ENCODE assay signal across 8 cellular contexts in genomic region chr19:23762884-23763711, GRCh38. TPM values are rescaled to one million over a fixed set of nuclear protein-coding genes. Genes with fewer than 3 reads are reported as not detected.
DNase-seq lines count a peak whose midpoint lies in the region; ATAC-seq and TF ChIP-seq lines count a peak whose summit lies in the region.

No MANE protein-coding gene starts in this region.

- H3K4me2 ChIP-seq in H9 (ENCODE audit: insufficient read depth, insufficient read length, low read length), result peak overlapping the region; percentile 81

- H2AFZ ChIP-seq in H9 (ENCODE audit: low read length), result no peak overlapping the region

- H3K9me3 Mint-ChIP-seq in H9, result peaks cover 2 to 3% of the 10 kb centered on the region in 2 experiments; a peak in 2 of 5 replicates
- peaks cover 19% of the 10 kb centered on the region for H3K9me3 Mint-ChIP-seq in activated T-helper 1 cell treated with anti-CD3 and anti-CD28 coated beads, Interleukin-12 subunit alpha, Interleukin-12 subunit beta, Interleukin-2, Interleukin-4 antibody, amounts not matched to agents 30 ng/mL and 10 ng/mL and 1 ng/mL, durations not matched to agents 14 hours and 24 hours and 36 hours
- H3K9me3 Mint-ChIP-seq in naive thymus-derived CD8-positive, alpha-beta T cell, result peaks cover 0 to 8% (median 0%) of the 10 kb centered on the region in 9 donors
- no peaks in the 10 kb centered on the region for H3K9me3 Mint-ChIP-seq in stimulated activated effector memory CD8-positive, alpha-beta T cell treated with anti-CD3 and anti-CD28 coated beads, Interleukin-12 subunit alpha, Interleukin-12 subunit beta, amount 100 ng/mL, for 72 hours

- peaks cover 6% of the 10 kb centered on the region for H3K79me1 ChIP-seq in H9 (ENCODE audit: insufficient read depth, low read depth, low read length, poor library complexity, severe bottlenecking)

- no peaks in the 10 kb centered on the region for H4K20me1 ChIP-seq in H9 (ENCODE audit: control insufficient read depth, insufficient read depth, insufficient read length)

- H3K27ac ChIP-seq in H9 (ENCODE audit: insufficient read length, low read depth, low read length), result peak overlapping the region; percentile 2

- peaks cover 33% of the 10 kb centered on the region; the same call in 1 of the 2 replicates for H3K79me2 ChIP-seq in H9 (ENCODE audit: insufficient read depth, low read length)

- peaks cover 28 to 37% of the 10 kb centered on the region in 2 experiments for H3K4me1 Mint-ChIP-seq in H9
- H3K4me1 Mint-ChIP-seq in activated T-helper 1 cell treated with anti-CD3 and anti-CD28 coated beads, Interleukin-12 subunit alpha, Interleukin-12 subunit beta, Interleukin-2, Interleukin-4 antibody, amounts not matched to agents 30 ng/mL and 10 ng/mL and 1 ng/mL, durations not matched to agents 14 hours and 24 hours and 36 hours (ENCODE audit: low read depth), result peaks cover 15% of the 10 kb centered on the region
- H3K4me1 Mint-ChIP-seq in naive thymus-derived CD8-positive, alpha-beta T cell, result peaks cover 20 to 54% (median 43%) of the 10 kb centered on the region in 4 donors
- peaks cover 29% of the 10 kb centered on the region for H3K4me1 Mint-ChIP-seq in stimulated activated effector memory CD8-positive, alpha-beta T cell treated with anti-CD3 and anti-CD28 coated beads, Interleukin-12 subunit alpha, Interleukin-12 subunit beta, amount 100 ng/mL, for 72 hours

- H2AK5ac ChIP-seq in H9 (ENCODE audit: insufficient read length, low read length), result no peak overlapping the region

- peak overlapping the region; percentile 83 for H3K14ac ChIP-seq in H9 (ENCODE audit: insufficient read depth, low read length)

- H3K27me3 ChIP-seq in H9 (ENCODE audit: insufficient read depth, low read length), result no peaks in the 10 kb centered on the region

- H3K23ac ChIP-seq in H9 (ENCODE audit: insufficient read length, low read depth, low read length), result no peak overlapping the region

- H2BK15ac ChIP-seq in H9 (ENCODE audit: low read depth, low read length), result no peak overlapping the region

- H3T11ph ChIP-seq in H9 (ENCODE audit: low read length), result no peak overlapping the region

- DNase-seq in DMS79 treated with DMSO at 0.1 percent for 48 hours (lab: John Stamatoyannopoulos, UW) (peak; percentile 92), H9 (peak; percentile 94), NCI-H69 (lab: John Stamatoyannopoulos, UW) (peak; percentile 83), fibroblast of gingiva (ENCODE audit: low read depth) (peak; percentile 33), GDM1 (lab: John Stamatoyannopoulos, UW) (no peak)
- peak; percentile 69 for DNase-seq in activated T-helper 1 cell treated with anti-CD3 and anti-CD28 coated beads, Interleukin-12 subunit alpha, Interleukin-12 subunit beta, Interleukin-2, Interleukin-4 antibody, amounts not matched to agents 30 ng/mL and 10 ng/mL and 1 ng/mL, durations not matched to agents 14 hours and 24 hours and 36 hours (ENCODE audit: low spot score)
- DNase-seq in naive thymus-derived CD8-positive, alpha-beta T cell, result peak; percentile 79 to 92 (median 82)
- DNase-seq in stimulated activated effector memory CD8-positive, alpha-beta T cell treated with anti-CD3 and anti-CD28 coated beads, Interleukin-12 subunit alpha, Interleukin-12 subunit beta, amount 100 ng/mL, for 72 hours (ENCODE audit: low spot score in 2 of 2), result peak; percentile 64 to 88

- H3K4me1 ChIP-seq in H9 (ENCODE audit: insufficient read depth, low read length), result no peaks in the 10 kb centered on the region; the same call in 1 of the 2 replicates

- H2BK12ac ChIP-seq in H9 (ENCODE audit: insufficient read length, low read depth, low read length), result no peak overlapping the region

- TF ChIP-seq CTCF in H9 (conservative IDR thresholded peaks at IDR 0.05), result no peak

- no peak overlapping the region for H2BK120ac ChIP-seq in H9 (ENCODE audit: low read depth, low read length, poor library complexity, severe bottlenecking)

- no peak overlapping the region for H2BK5ac ChIP-seq in H9 (ENCODE audit: insufficient read length, low read length)

- no peak overlapping the region for H3K56ac ChIP-seq in H9 (ENCODE audit: insufficient read length, low read depth, low read length)

- H3K23me2 ChIP-seq in H9 (ENCODE audit: insufficient read length, low read depth, low read length, poor library complexity, severe bottlenecking), result peaks cover 3% of the 10 kb centered on the region

- H3K36me3 Mint-ChIP-seq in H9 (ENCODE audit: insufficient read depth in 1 of 3, low read depth in 3 of 3), result peaks cover 26 to 34% (median 30%) of the 10 kb centered on the region in 3 experiments
- H3K36me3 Mint-ChIP-seq in activated T-helper 1 cell treated with anti-CD3 and anti-CD28 coated beads, Interleukin-12 subunit alpha, Interleukin-12 subunit beta, Interleukin-2, Interleukin-4 antibody, amounts not matched to agents 30 ng/mL and 10 ng/mL and 1 ng/mL, durations not matched to agents 14 hours and 24 hours and 36 hours (ENCODE audit: low read depth), result peaks cover 4% of the 10 kb centered on the region
- H3K36me3 Mint-ChIP-seq in naive thymus-derived CD8-positive, alpha-beta T cell, result peaks cover 0 to 7% (median 2%) of the 10 kb centered on the region in 3 donors
- H3K36me3 Mint-ChIP-seq in stimulated activated effector memory CD8-positive, alpha-beta T cell treated with anti-CD3 and anti-CD28 coated beads, Interleukin-12 subunit alpha, Interleukin-12 subunit beta, amount 100 ng/mL, for 72 hours, result peaks cover 5% of the 10 kb centered on the region

- no peak overlapping the region for H2BK20ac ChIP-seq in H9 (ENCODE audit: low read depth, low read length, poor library complexity, severe bottlenecking)

- POLR2A ChIA-PET in naive thymus-derived CD8-positive, alpha-beta T cell (lab: Charles Lee), result interaction anchor here (0.7 to 2.1 kb wide), 7 partner anchors 31 to 368 kb away, joined by 3 to 8 read pairs (median 4); partner anchors contain the start of genes ZNF254, ZNF675 and ZNF91

- peak overlapping the region; percentile 78 for H3K9ac ChIP-seq in H9 (ENCODE audit: extremely low read depth, insufficient read length, low read length)

- H3K4ac ChIP-seq in H9 (ENCODE audit: low read depth, low read length), result no peak overlapping the region

- peak; percentile 71 to 82 for ATAC-seq in naive thymus-derived CD8-positive, alpha-beta T cell
- peak; percentile 79 for ATAC-seq in stimulated activated effector memory CD8-positive, alpha-beta T cell treated with anti-CD3 and anti-CD28 coated beads, Interleukin-12 subunit alpha, Interleukin-12 subunit beta, amount 100 ng/mL, for 72 hours

- H3K27ac Mint-ChIP-seq in H9, result peak overlapping the region; percentile 96 to 98 (median 98)
- H3K27ac Mint-ChIP-seq in activated T-helper 1 cell treated with anti-CD3 and anti-CD28 coated beads, Interleukin-12 subunit alpha, Interleukin-12 subunit beta, Interleukin-2, Interleukin-4 antibody, amounts not matched to agents 30 ng/mL and 10 ng/mL and 1 ng/mL, durations not matched to agents 14 hours and 24 hours and 36 hours, result peak overlapping the region; percentile 58
- H3K27ac Mint-ChIP-seq in naive thymus-derived CD8-positive, alpha-beta T cell, result peak overlapping the region; percentile 76 to 95 (median 93)
- H3K27ac Mint-ChIP-seq in stimulated activated effector memory CD8-positive, alpha-beta T cell treated with anti-CD3 and anti-CD28 coated beads, Interleukin-12 subunit alpha, Interleukin-12 subunit beta, amount 100 ng/mL, for 72 hours, result peak overlapping the region; percentile 48

- intact Hi-C loops in activated T-helper 1 cell treated with anti-CD3 and anti-CD28 coated beads, Interleukin-12 subunit alpha, Interleukin-12 subunit beta, Interleukin-2, Interleukin-4 antibody, amounts not matched to agents 30 ng/mL and 10 ng/mL and 1 ng/mL, durations not matched to agents 14 hours and 24 hours and 36 hours (cut with micrococcal nuclease), result loop anchor here (10.0 kb wide), 1 partner anchor 488 kb away; no protein-coding TSS in a partner anchor

- H4K91ac ChIP-seq in H9 (ENCODE audit: insufficient read length, low read depth, low read length), result no peak overlapping the region

- H3K9me3 ChIP-seq in H9 (ENCODE audit: control insufficient read depth, low read depth, low read length), result no peaks in the 10 kb centered on the region

- H3K27me3 Mint-ChIP-seq in H9 (ENCODE audit: low read depth), result peaks cover 6% of the 10 kb centered on the region
- H3K27me3 Mint-ChIP-seq in activated T-helper 1 cell treated with anti-CD3 and anti-CD28 coated beads, Interleukin-12 subunit alpha, Interleukin-12 subunit beta, Interleukin-2, Interleukin-4 antibody, amounts not matched to agents 30 ng/mL and 10 ng/mL and 1 ng/mL, durations not matched to agents 14 hours and 24 hours and 36 hours (ENCODE audit: insufficient read depth), result no peaks in the 10 kb centered on the region
- H3K27me3 Mint-ChIP-seq in naive thymus-derived CD8-positive, alpha-beta T cell, result no peaks in the 10 kb centered on the region

- no CpG with 5 or more reads among the region's 51 CpGs for WGBS in H9 (ENCODE audit: extremely low coverage, insufficient read length, low lambda C conversion rate)

- peak overlapping the region; percentile 85 for H3K18ac ChIP-seq in H9 (ENCODE audit: insufficient read length, low read depth, low read length)

- H4K8ac ChIP-seq in H9 (replicated peaks; ENCODE audit: insufficient read length, low read depth, low read length), result no peak overlapping the region

- no peak overlapping the region for H4K5ac ChIP-seq in H9 (ENCODE audit: insufficient read length, low read depth, low read length)

- H3K4me3 Mint-ChIP-seq in H9, result peak overlapping the region; percentile 94 to 98
- H3K4me3 Mint-ChIP-seq in activated T-helper 1 cell treated with anti-CD3 and anti-CD28 coated beads, Interleukin-12 subunit alpha, Interleukin-12 subunit beta, Interleukin-2, Interleukin-4 antibody, amounts not matched to agents 30 ng/mL and 10 ng/mL and 1 ng/mL, durations not matched to agents 14 hours and 24 hours and 36 hours, result peak overlapping the region; percentile 89
- H3K4me3 Mint-ChIP-seq in naive thymus-derived CD8-positive, alpha-beta T cell, result peak overlapping the region; percentile 93 to 98 (median 95)
- H3K4me3 Mint-ChIP-seq in stimulated activated effector memory CD8-positive, alpha-beta T cell treated with anti-CD3 and anti-CD28 coated beads, Interleukin-12 subunit alpha, Interleukin-12 subunit beta, amount 100 ng/mL, for 72 hours, result peak overlapping the region; percentile 86

RNA-seq across cellular contexts. Expression of gene ZNF681, which starts 4.4 kb away (rescaled TPM):
- 10.4 and 12.5 TPM in 2 replicates for total RNA-seq in H9 (2021)
- 3.0 and 3.3 TPM in 2 replicates for total RNA-seq in activated T-helper 1 cell treated with anti-CD3 and anti-CD28 coated beads, Interleukin-12 subunit alpha, Interleukin-12 subunit beta, Interleukin-2, Interleukin-4 antibody, amounts not matched to agents 30 ng/mL and 10 ng/mL and 1 ng/mL, durations not matched to agents 14 hours and 24 hours and 36 hours
- 10 to 100 TPM in 1 of 2 experiments, 1 to 10 TPM in 1; 9.7 to 10.8 TPM for total RNA-seq in naive thymus-derived CD8-positive, alpha-beta T cell
- polyA plus RNA-seq in naive thymus-derived CD8-positive, alpha-beta T cell, result 1 to 10 TPM; 3.5 to 4.7 (median 4.7) TPM

Comparison
In these comparisons a context has a peak if more than half of its experiments do, and no peak if none do; other contexts are left out.
1. H3K27ac Mint-ChIP-seq: peak in every context shown above with its lines; median percentile 98 in H9; 93 in naive thymus-derived CD8-positive, alpha-beta T cell; 58 in activated T-helper 1 cell treated with anti-CD3 and anti-CD28 coated beads, Interleukin-12 subunit alpha, Interleukin-12 subunit beta, Interleukin-2, Interleukin-4 antibody, amounts not matched to agents 30 ng/mL and 10 ng/mL and 1 ng/mL, durations not matched to agents 14 hours and 24 hours and 36 hours; 48 in stimulated activated effector memory CD8-positive, alpha-beta T cell treated with anti-CD3 and anti-CD28 coated beads, Interleukin-12 subunit alpha, Interleukin-12 subunit beta, amount 100 ng/mL, for 72 hours.